ENCODE assay signal across 13 cellular contexts in genomic region chr15:67735896-67736295, GRCh38.
"Had no signal": no experiment of that assay in that cellular context is flagged by ENCODE, and none has a peak within 500 bp of the region (broad histone marks: within the 10 kb centered on the region; RNA-seq: fewer than 3 reads in every experiment).

No MANE protein-coding gene starts in this region.

- H3K4me3 Mint-ChIP-seq: neural crest cell; stimulated activated naive CD8-positive, alpha-beta T cell treated with anti-CD3 and anti-CD28 coated beads, Interleukin-15, amount 100 ng/mL, for 72 hours had no signal

- DNase-seq: activated CD4-positive, alpha-beta T cell treated with anti-CD3 and anti-CD28 coated beads, Interleukin-2, amount 50 U/mL, for 1 hour; activated naive CD4-positive, alpha-beta T cell; anterior cingulate cortex; brain microvascular endothelial cell; cortex of kidney; effector memory CD4-positive, alpha-beta T cell; foreskin keratinocyte; right lobe of liver; stimulated activated naive CD8-positive, alpha-beta T cell treated with anti-CD3 and anti-CD28 coated beads, Interleukin-15, amount 100 ng/mL, for 72 hours; testis; upper lobe of left lung had no signal

- H3K36me3 ChIP-seq: brain microvascular endothelial cell, right lobe of liver, upper lobe of left lung had no signal

- H3K4me3 ChIP-seq: right lobe of liver, testis, upper lobe of left lung had no signal

- H3K9me3 ChIP-seq: right lobe of liver, testis, upper lobe of left lung had no signal

- H3K27me3 Mint-ChIP-seq: stimulated activated naive CD8-positive, alpha-beta T cell treated with anti-CD3 and anti-CD28 coated beads, Interleukin-15, amount 100 ng/mL, for 72 hours had no signal

- H3K27ac Mint-ChIP-seq: stimulated activated naive CD8-positive, alpha-beta T cell treated with anti-CD3 and anti-CD28 coated beads, Interleukin-15, amount 100 ng/mL, for 72 hours had no signal

- H3K9me3 Mint-ChIP-seq: neural crest cell; stimulated activated naive CD8-positive, alpha-beta T cell treated with anti-CD3 and anti-CD28 coated beads, Interleukin-15, amount 100 ng/mL, for 72 hours had no signal

- H3K27ac ChIP-seq: brain microvascular endothelial cell, foreskin keratinocyte, right lobe of liver, testis, upper lobe of left lung had no signal

- H3K27me3 ChIP-seq: brain microvascular endothelial cell, foreskin keratinocyte, right lobe of liver, testis, upper lobe of left lung had no signal

- ATAC-seq: activated CD4-positive, CD25-positive, alpha-beta regulatory T cell treated with anti-CD3 and anti-CD28 coated beads, Interleukin-2, amount 50 U/mL, for 24 hours; foreskin keratinocyte; right lobe of liver; stimulated activated naive CD8-positive, alpha-beta T cell treated with anti-CD3 and anti-CD28 coated beads, Interleukin-15, amount 100 ng/mL, for 72 hours had no signal

- H3K4me1 ChIP-seq: foreskin keratinocyte, testis had no signal
